ENCODE assay signal across 13 cellular contexts in genomic region chr3:22121068-22121706, GRCh38.
A peak's percentile ranks its signal among the peaks of the same experiment; 100 is the strongest.
DNase-seq lines count a peak whose midpoint lies in the region; ATAC-seq and TF ChIP-seq lines count a peak whose summit lies in the region.
"Had no signal": no experiment of that assay in that cellular context is flagged by ENCODE, and none has a peak within 500 bp of the region (broad histone marks: within the 10 kb centered on the region; RNA-seq: fewer than 3 reads in every experiment).

No MANE protein-coding gene starts in this region.

- POLR2A ChIA-PET in activated CD4-positive, alpha-beta T cell treated with anti-CD3 and anti-CD28 coated beads for 36 hours (lab: Charles Lee), result no interaction called here

- DNase-seq in Calu3 (peak; percentile 5), NCI-H345 (lab: John Stamatoyannopoulos, UW) (peak; percentile 37), colonic mucosa (no peak), psoas muscle (no peak)
- no peak for DNase-seq in activated CD4-positive, alpha-beta T cell treated with anti-CD3 and anti-CD28 coated beads for 36 hours
- DNase-seq: activated CD4-positive, alpha-beta T cell treated with anti-CD3 and anti-CD28 coated beads, Interleukin-2, amount 10 ng/mL, durations not matched to agents 24 days and 14 days; EL; kidney glomerular epithelial cell; stimulated activated naive CD4-positive, alpha-beta T cell had no signal

- H3K36me3 Mint-ChIP-seq in Calu3 (ENCODE audit: insufficient read depth, unreplicated experiment), result no peaks in the 10 kb centered on the region
- no peaks in the 10 kb centered on the region for H3K36me3 Mint-ChIP-seq in activated CD4-positive, alpha-beta T cell treated with anti-CD3 and anti-CD28 coated beads for 36 hours (ENCODE audit: low read depth)
- H3K36me3 Mint-ChIP-seq: activated naive CD8-positive, alpha-beta T cell had no signal

- WGBS in psoas muscle, 3 donors, result 65 to 70% (median 67%) methylated on average over 5 of the region's 5 CpGs
- WGBS in gastroesophageal sphincter (ENCODE audit: low coverage in 1 of 2), 2 donors, result 77 to 79% methylated on average over 3 to 5 of the region's 5 CpGs

- BruUV-seq in Calu3 (replicated peaks; lab: Mats Ljungman, UMichigan), result no TSS peak

- TF ChIP-seq CTCF in Calu3 (IDR thresholded peaks at IDR 0.05; ENCODE audit: unreplicated experiment), result no peak
- no peak for TF ChIP-seq CTCF in colonic mucosa (IDR thresholded peaks at IDR 0.05)
- TF ChIP-seq CTCF in psoas muscle (IDR thresholded peaks at IDR 0.05), result no peak
- TF ChIP-seq CTCF in gastroesophageal sphincter (IDR thresholded peaks at IDR 0.05), result no peak

- TF ChIP-seq EP300 in gastroesophageal sphincter (IDR thresholded peaks at IDR 0.05), result no peak

- no peaks in the 10 kb centered on the region for H3K4me1 ChIP-seq in colonic mucosa
- peaks cover 4% of the 10 kb centered on the region for H3K4me1 ChIP-seq in psoas muscle
- no peaks in the 10 kb centered on the region for H3K4me1 ChIP-seq in gastroesophageal sphincter

- no peak for TF ChIP-seq POLR2A in gastroesophageal sphincter (IDR thresholded peaks at IDR 0.05)

- peaks cover 9% of the 10 kb centered on the region for H3K4me1 Mint-ChIP-seq in Calu3 (ENCODE audit: low read depth, unreplicated experiment)
- H3K4me1 Mint-ChIP-seq in activated CD4-positive, alpha-beta T cell treated with anti-CD3 and anti-CD28 coated beads for 36 hours, result no peaks in the 10 kb centered on the region
- H3K4me1 Mint-ChIP-seq: activated CD4-positive, alpha-beta T cell treated with anti-CD3 and anti-CD28 coated beads, Interleukin-2, amount 10 ng/mL, durations not matched to agents 24 days and 14 days had no signal

- ATAC-seq in GM19397 (IDR thresholded peaks at IDR 0.05; ENCODE audit: unreplicated experiment), result peak; percentile 85
- peak; percentile 68 for ATAC-seq in HG02938 (IDR thresholded peaks at IDR 0.05; ENCODE audit: unreplicated experiment)
- ATAC-seq in activated CD4-positive, alpha-beta T cell treated with anti-CD3 and anti-CD28 coated beads for 36 hours, result no peak
- no peak for ATAC-seq in psoas muscle
- no peak for ATAC-seq in gastroesophageal sphincter

- H3K9me3 Mint-ChIP-seq in Calu3 (ENCODE audit: low read depth, unreplicated experiment), result peaks cover 2% of the 10 kb centered on the region
- no peaks in the 10 kb centered on the region for H3K9me3 Mint-ChIP-seq in activated CD4-positive, alpha-beta T cell treated with anti-CD3 and anti-CD28 coated beads for 36 hours (ENCODE audit: low read depth)
- H3K9me3 Mint-ChIP-seq: activated CD4-positive, alpha-beta T cell treated with anti-CD3 and anti-CD28 coated beads, Interleukin-2, amount 10 ng/mL, durations not matched to agents 24 days and 14 days had no signal

- intact Hi-C loops in Calu3 (cut with micrococcal nuclease; ENCODE audit: unreplicated experiment), result no loop called here
- intact Hi-C loops in colonic mucosa (cut with DNase I), result no loop called here
- intact Hi-C loops in activated CD4-positive, alpha-beta T cell treated with anti-CD3 and anti-CD28 coated beads for 36 hours (cut with DNase I, micrococcal nuclease), result no loop called here
- intact Hi-C loops in psoas muscle (cut with DNase I), result no loop called here

- CTCF ChIA-PET in Calu3 (lab: Charles Lee), result no interaction called here
- CTCF ChIA-PET in activated CD4-positive, alpha-beta T cell treated with anti-CD3 and anti-CD28 coated beads for 36 hours (lab: Charles Lee), result interaction anchor here (0.9 kb wide), 1 partner anchor 13 kb away, joined by 4 read pairs; no protein-coding TSS in a partner anchor

- H3K27me3 ChIP-seq in colonic mucosa, result no peaks in the 10 kb centered on the region
- no peaks in the 10 kb centered on the region for H3K27me3 ChIP-seq in psoas muscle (ENCODE audit: insufficient read depth in 3 of 3, low read length in 2 of 3)
- H3K27me3 ChIP-seq in gastroesophageal sphincter, result no peaks in the 10 kb centered on the region

- H3K36me3 ChIP-seq in colonic mucosa, result no peaks in the 10 kb centered on the region
- no peaks in the 10 kb centered on the region for H3K36me3 ChIP-seq in psoas muscle (ENCODE audit: insufficient read depth in 1 of 2, low read depth in 1 of 2)
- no peaks in the 10 kb centered on the region for H3K36me3 ChIP-seq in gastroesophageal sphincter

- no peaks in the 10 kb centered on the region for H3K9me3 ChIP-seq in colonic mucosa
- peaks cover 3% of the 10 kb centered on the region for H3K9me3 ChIP-seq in psoas muscle
- H3K9me3 ChIP-seq in gastroesophageal sphincter, result no peaks in the 10 kb centered on the region

- H3K27me3 Mint-ChIP-seq in Calu3 (ENCODE audit: unreplicated experiment), result no peaks in the 10 kb centered on the region
- no peaks in the 10 kb centered on the region for H3K27me3 Mint-ChIP-seq in activated CD4-positive, alpha-beta T cell treated with anti-CD3 and anti-CD28 coated beads for 36 hours
- H3K27me3 Mint-ChIP-seq: activated CD4-positive, alpha-beta T cell treated with anti-CD3 and anti-CD28 coated beads, Interleukin-2, amount 10 ng/mL, durations not matched to agents 24 days and 14 days had no signal

- no peak overlapping the region for H3K27ac Mint-ChIP-seq in Calu3 (ENCODE audit: unreplicated experiment)
- H3K27ac Mint-ChIP-seq in activated CD4-positive, alpha-beta T cell treated with anti-CD3 and anti-CD28 coated beads for 36 hours, result no peak overlapping the region
- H3K27ac Mint-ChIP-seq: activated CD4-positive, alpha-beta T cell treated with anti-CD3 and anti-CD28 coated beads, Interleukin-2, amount 10 ng/mL, durations not matched to agents 24 days and 14 days; activated naive CD8-positive, alpha-beta T cell had no signal

- H3K4me3 Mint-ChIP-seq in Calu3 (ENCODE audit: low read depth, unreplicated experiment), result no peak overlapping the region
- H3K4me3 Mint-ChIP-seq in activated CD4-positive, alpha-beta T cell treated with anti-CD3 and anti-CD28 coated beads for 36 hours, result no peak overlapping the region
- H3K4me3 Mint-ChIP-seq: activated CD4-positive, alpha-beta T cell treated with anti-CD3 and anti-CD28 coated beads, Interleukin-2, amount 10 ng/mL, durations not matched to agents 24 days and 14 days; activated naive CD8-positive, alpha-beta T cell had no signal

- H3K4me3 ChIP-seq in colonic mucosa (no peak overlapping the region), psoas muscle (no peak overlapping the region), gastroesophageal sphincter (no peak overlapping the region)

- no peak overlapping the region for H3K27ac ChIP-seq in colonic mucosa
- no peak overlapping the region for H3K27ac ChIP-seq in psoas muscle
- no peak overlapping the region for H3K27ac ChIP-seq in gastroesophageal sphincter

- no peak overlapping the region for H3K9ac ChIP-seq in colonic mucosa (ENCODE audit: low read depth in 2 of 2, low read length in 2 of 2)

Comparison
In these comparisons a context has a peak if more than half of its experiments do, and no peak if none do; other contexts are left out.
1. DNase-seq: peak in Calu3 (single experiment) and NCI-H345 (single experiment); none in colonic mucosa (single experiment), activated CD4-positive, alpha-beta T cell treated with anti-CD3 and anti-CD28 coated beads for 36 hours (single experiment) and psoas muscle (0 of 2).
2. ATAC-seq: peak in GM19397 (single experiment) and HG02938 (single experiment); none in activated CD4-positive, alpha-beta T cell treated with anti-CD3 and anti-CD28 coated beads for 36 hours (single experiment), psoas muscle (0 of 4) and gastroesophageal sphincter (single experiment).